In genomic region chrX:31851761-31852160, GRCh38 we compare ENCODE assay signal across 7 cellular contexts.
"Had no signal": no experiment of that assay in that cellular context is flagged by ENCODE, and none has a peak within 500 bp of the region (broad histone marks: within the 10 kb centered on the region; RNA-seq: fewer than 3 reads in every experiment).

No MANE protein-coding gene starts in this region.

- DNase-seq: GDM1, GF-D8 had no signal

- FAIRE-seq: G401.6, GM12878, GM12891, GM12892, GM18507 had no signal

- ATAC-seq: GM12878 had no signal

- H3K4me3 ChIP-seq: GM12878 had no signal
